In the genomic region with DNA sequence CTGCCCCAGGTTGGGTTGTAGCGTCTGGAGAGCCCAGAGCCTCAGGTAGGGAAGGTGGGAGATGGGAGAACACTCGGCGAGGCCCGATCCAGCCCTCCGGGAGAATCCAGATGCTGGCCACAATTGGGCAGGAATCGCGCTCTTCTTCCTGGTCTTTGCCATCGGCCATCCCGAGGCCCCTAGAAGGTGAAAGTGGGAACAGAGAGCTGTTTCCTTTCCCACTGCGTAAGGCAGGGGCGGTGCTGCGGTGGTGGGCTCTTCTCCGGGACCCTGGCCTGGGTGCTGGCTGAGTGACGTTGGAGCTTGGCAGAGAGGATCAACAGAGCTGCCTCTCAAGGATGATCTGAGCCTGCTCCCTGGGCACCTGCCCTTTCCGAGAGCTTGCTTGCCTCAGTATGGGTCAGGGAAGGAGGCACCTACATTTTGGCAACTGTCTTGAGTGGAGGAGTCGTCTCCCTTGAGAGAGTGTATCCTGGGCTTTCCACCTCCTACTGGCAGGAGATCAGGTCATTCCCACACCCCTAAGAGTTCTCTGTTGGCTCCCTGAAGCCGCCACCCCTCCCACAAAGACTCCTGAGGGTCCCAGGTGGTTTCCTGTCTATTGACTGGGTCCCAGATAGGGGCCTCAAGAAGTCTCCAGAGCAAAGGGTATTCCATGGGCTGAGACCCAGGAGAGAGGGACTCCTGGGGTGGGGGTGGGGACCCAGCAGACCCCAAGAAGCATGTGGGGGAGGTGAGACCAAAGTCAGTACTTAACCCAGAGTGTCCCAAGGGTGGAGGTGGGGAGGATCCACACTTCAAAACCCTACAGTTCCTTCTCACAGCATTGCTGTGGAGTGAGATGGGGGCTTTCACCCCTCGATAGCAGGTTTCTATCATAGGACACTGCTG, we compare ENCODE assay signal across 8 cellular contexts. TPM values are rescaled to one million over a fixed set of nuclear protein-coding genes. Genes with fewer than 3 reads are reported as not detected.
DNase-seq lines count a peak whose midpoint lies in the region; ATAC-seq and TF ChIP-seq lines count a peak whose summit lies in the region.

No MANE protein-coding gene starts in this region.

- WGBS in thyroid gland, 2 donors, result 9 to 19% methylated on average over 3 to 18 of the region's 18 CpGs

- H3K4me3 ChIP-seq in adipocyte (ENCODE audit: low read length) (peak overlapping the region; percentile 92), left lung (peak overlapping the region; percentile 97 to 100), thyroid gland (replicated peaks in 1 of 3) (peak overlapping the region; percentile 12 to 94 (median 88))

- H3K4me1 ChIP-seq in adipocyte (ENCODE audit: control insufficient read depth, insufficient read depth, low read length), result peaks cover 31% of the 10 kb centered on the region
- H3K4me1 ChIP-seq in left lung, result peaks cover 21 to 74% of the 10 kb centered on the region in 2 donors
- peaks cover 34 to 48% of the 10 kb centered on the region in 2 donors for H3K4me1 ChIP-seq in thyroid gland

- H3K36me3 Mint-ChIP-seq in activated T-cell treated with anti-CD3 and anti-CD28 coated beads, Interleukin-2, amount 50 U/mL, for 4 hours (ENCODE audit: insufficient read depth), result no peaks in the 10 kb centered on the region

- no peak for ATAC-seq in activated T-cell treated with anti-CD3 and anti-CD28 coated beads, Interleukin-2, amount 50 U/mL, for 4 hours
- ATAC-seq in left lung (no peak), HG02885 (IDR thresholded peaks at IDR 0.05; ENCODE audit: poor library complexity, unreplicated experiment) (no peak), GM19023 (IDR thresholded peaks at IDR 0.05; ENCODE audit: unreplicated experiment) (no peak)

- no peak for TF ChIP-seq POLR2A in thyroid gland (IDR thresholded peaks at IDR 0.05)

- H3K9me3 ChIP-seq in adipocyte (ENCODE audit: control insufficient read depth, low read length) (no peaks in the 10 kb centered on the region), left lung (no peaks in the 10 kb centered on the region), thyroid gland (no peaks in the 10 kb centered on the region)

- intact Hi-C loops in left lung (cut with DNase I) (loop anchor here in 1 of 2 donors (10.0 kb wide), 1 partner anchor 168 kb away; no protein-coding TSS in a partner anchor), thyroid gland (cut with DNase I) (loop anchor here (2.0 kb wide), 1 partner anchor 174 kb away; no protein-coding TSS in a partner anchor)

- peak overlapping the region; percentile 89 for H3K4me3 Mint-ChIP-seq in activated T-cell treated with anti-CD3 and anti-CD28 coated beads, Interleukin-2, amount 50 U/mL, for 4 hours

- no peak for TF ChIP-seq CTCF in left lung (IDR thresholded peaks at IDR 0.05)
- no peak for TF ChIP-seq CTCF in thyroid gland (IDR thresholded peaks at IDR 0.05)

- H3K4me1 Mint-ChIP-seq in activated T-cell treated with anti-CD3 and anti-CD28 coated beads, Interleukin-2, amount 50 U/mL, for 4 hours (ENCODE audit: low read depth), result peaks cover 45% of the 10 kb centered on the region

- H3K9ac ChIP-seq in adipocyte (ENCODE audit: low read length), result peak overlapping the region; percentile 92

- no peak for DNase-seq in activated T-cell treated with anti-CD3 and anti-CD28 coated beads, Interleukin-2, amount 50 U/mL, for 4 hours
- DNase-seq in activated T-cell treated with anti-CD3 and anti-CD28 coated beads for 4 hours (no peak), adipocyte (ENCODE audit: low read depth) (peak; percentile 45), left lung (no peak), thyroid gland (peak; percentile 33 to 36), NCI-H128 (lab: John Stamatoyannopoulos, UW; ENCODE audit: unreplicated experiment) (no peak)

- H3K36me3 ChIP-seq in adipocyte (ENCODE audit: control insufficient read depth, insufficient read depth, low read length, severe bottlenecking) (peaks cover 22% of the 10 kb centered on the region), left lung (peaks cover 0 to 27% of the 10 kb centered on the region in 2 donors), thyroid gland (peaks cover 20 to 21% of the 10 kb centered on the region in 2 donors)

- no peaks in the 10 kb centered on the region for H3K27me3 Mint-ChIP-seq in activated T-cell treated with anti-CD3 and anti-CD28 coated beads, Interleukin-2, amount 50 U/mL, for 4 hours (ENCODE audit: low read depth)

- H3K27me3 ChIP-seq in adipocyte (replicated peaks; ENCODE audit: control insufficient read depth, insufficient read depth, low read length) (no peaks in the 10 kb centered on the region), left lung (no peaks in the 10 kb centered on the region), thyroid gland (no peaks in the 10 kb centered on the region)

- no peaks in the 10 kb centered on the region for H3K9me3 Mint-ChIP-seq in activated T-cell treated with anti-CD3 and anti-CD28 coated beads, Interleukin-2, amount 50 U/mL, for 4 hours

- H3K27ac ChIP-seq in left lung, result peak overlapping the region; percentile 93 to 98
- peak overlapping the region; percentile 93 to 96 (median 96) for H3K27ac ChIP-seq in thyroid gland

RNA-seq across cellular contexts. Expression of gene C15orf39, which starts 1.6 kb away (rescaled TPM):
- total RNA-seq in activated T-cell treated with anti-CD3 and anti-CD28 coated beads, Interleukin-2, amount 50 U/mL, for 4 hours, result 10 to 100 TPM; 49.9 to 68.7 (median 62.0) TPM
- 10 to 100 TPM; 19.9 to 35.7 TPM for total RNA-seq in left lung
- 10 to 100 TPM; 10.6 to 18.3 (median 16.7) TPM for total RNA-seq in thyroid gland

RNA-seq across cellular contexts. Expression of gene GOLGA6C, which starts 54.9 kb away (rescaled TPM):
- not detected for total RNA-seq in activated T-cell treated with anti-CD3 and anti-CD28 coated beads, Interleukin-2, amount 50 U/mL, for 4 hours
- not detected for total RNA-seq in left lung
- total RNA-seq in thyroid gland, result not detected

Comparison
In these comparisons a context has a peak if more than half of its experiments do, and no peak if none do; other contexts are left out.
1. DNase-seq: peak in adipocyte (single experiment) and thyroid gland (2 of 2); none in activated T-cell treated with anti-CD3 and anti-CD28 coated beads, Interleukin-2, amount 50 U/mL, for 4 hours (single experiment), activated T-cell treated with anti-CD3 and anti-CD28 coated beads for 4 hours (single experiment), left lung (0 of 2) and NCI-H128 (single experiment).
2. Peak in every context shown above with its lines, with median percentiles within 50 percentile points of each other: H3K4me3 ChIP-seq.